Comparison of ENCODE assay signal across 1 cellular context in the genomic region with DNA sequence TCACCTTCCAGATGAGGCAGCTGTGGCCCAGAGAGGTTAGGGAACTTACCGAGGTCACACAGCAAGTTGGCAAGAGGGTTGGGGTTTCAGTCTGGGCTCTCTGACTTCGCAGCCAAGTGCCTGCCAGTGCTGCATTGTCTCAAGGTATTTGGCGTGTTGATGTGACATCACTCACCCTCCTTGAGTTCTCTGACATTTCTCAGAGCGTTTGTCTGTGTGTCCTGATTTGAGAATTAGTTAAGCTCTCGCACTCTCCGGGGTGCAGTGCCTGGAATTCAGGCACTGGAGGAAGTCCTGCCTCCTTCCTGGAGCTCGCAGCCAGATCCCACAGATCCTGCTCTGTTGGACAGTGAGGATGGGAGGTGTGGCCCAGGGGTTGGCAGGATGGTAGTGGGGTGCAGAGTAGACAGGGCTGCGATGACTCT.
TF ChIP-seq lines count a peak whose summit lies in the region.

No MANE protein-coding gene starts in this region.

TF ChIP-seq in HEK293T, 16 proteins besides CTCF, POLR2A, EP300 and RAD21 (continued from another document):
- TF ChIP-seq, protein P1, sequence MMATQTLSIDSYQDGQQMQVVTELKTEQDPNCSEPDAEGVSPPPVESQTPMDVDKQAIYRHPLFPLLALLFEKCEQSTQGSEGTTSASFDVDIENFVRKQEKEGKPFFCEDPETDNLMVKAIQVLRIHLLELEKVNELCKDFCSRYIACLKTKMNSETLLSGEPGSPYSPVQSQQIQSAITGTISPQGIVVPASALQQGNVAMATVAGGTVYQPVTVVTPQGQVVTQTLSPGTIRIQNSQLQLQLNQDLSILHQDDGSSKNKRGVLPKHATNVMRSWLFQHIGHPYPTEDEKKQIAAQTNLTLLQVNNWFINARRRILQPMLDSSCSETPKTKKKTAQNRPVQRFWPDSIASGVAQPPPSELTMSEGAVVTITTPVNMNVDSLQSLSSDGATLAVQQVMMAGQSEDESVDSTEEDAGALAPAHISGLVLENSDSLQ (IDR thresholded peaks at IDR 0.05), result no peak
